ENCODE assay signal across 10 cellular contexts in the genomic region with DNA sequence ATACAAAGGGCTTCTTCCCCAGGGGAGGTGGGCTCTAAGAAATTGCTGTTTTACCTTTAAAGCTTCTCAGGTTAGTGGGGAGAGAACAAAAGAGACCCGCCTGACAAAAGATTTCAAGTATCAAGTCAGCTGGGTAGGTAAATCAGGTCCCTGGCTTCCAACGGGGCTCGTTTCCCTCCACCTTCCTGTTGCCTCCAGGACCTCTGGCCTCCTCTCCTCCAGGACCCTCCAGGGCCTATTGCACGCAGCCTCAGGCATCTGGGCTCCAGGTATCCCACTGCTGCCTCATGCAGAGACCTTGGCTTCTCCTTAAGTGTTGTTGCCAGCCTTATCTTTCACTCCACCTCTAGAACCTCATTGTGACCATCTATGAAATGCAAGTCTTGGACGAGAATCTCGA. TPM values are rescaled to one million over a fixed set of nuclear protein-coding genes. Genes with fewer than 3 reads are reported as not detected.
DNase-seq lines count a peak whose midpoint lies in the region; ATAC-seq and TF ChIP-seq lines count a peak whose summit lies in the region.
"Had no signal": no experiment of that assay in that cellular context is flagged by ENCODE, and none has a peak within 500 bp of the region (broad histone marks: within the 10 kb centered on the region; RNA-seq: fewer than 3 reads in every experiment).

No MANE protein-coding gene starts in this region.

- H3K9me3 ChIP-seq in CD4-positive, CD25-positive, alpha-beta regulatory T cell (ENCODE audit: control insufficient read depth in 2 of 2, low read length in 2 of 2): no peaks in the 10 kb centered on the region
- H3K9me3 ChIP-seq in H9 (ENCODE audit: control insufficient read depth, low read depth, low read length): no peaks in the 10 kb centered on the region
- no peaks in the 10 kb centered on the region for H3K9me3 ChIP-seq in osteoblast (ENCODE audit: low read depth, low read length)
- H3K9me3 ChIP-seq: neutrophil had no signal

- ATAC-seq in CD4-positive, CD25-positive, alpha-beta regulatory T cell (ENCODE audit: low read depth in 2 of 2): no peak
- no peak for ATAC-seq in activated naive CD8-positive, alpha-beta T cell treated with anti-CD3 and anti-CD28 coated beads, Interleukin-2, amount 10 ng/mL, durations not matched to agents 7 days and 5 days (ENCODE audit: low read depth)
- ATAC-seq in HG03108 (IDR thresholded peaks at IDR 0.05; ENCODE audit: unreplicated experiment): no peak
- ATAC-seq in stimulated activated naive B cell treated with anti-CD40 and anti-IgM and Interleukin-4, amounts not matched to agents 10 μg/mL and 1 μg/mL and 100 μg/mL, for 72 hours (replicated peaks): no peak
- ATAC-seq: HCT116 had no signal

- H2BK15ac ChIP-seq in H9 (ENCODE audit: low read depth, low read length): no peak overlapping the region

- H3K79me2 ChIP-seq in H9 (ENCODE audit: insufficient read depth, low read length) (peaks cover 4% of the 10 kb centered on the region; the same call in 1 of the 2 replicates), osteoblast (ENCODE audit: insufficient read depth, low read length) (peaks cover 74% of the 10 kb centered on the region)

- peaks cover 4% of the 10 kb centered on the region for H3K79me1 ChIP-seq in H9 (ENCODE audit: insufficient read depth, low read depth, low read length, poor library complexity, severe bottlenecking)

- DNase-seq in CD4-positive, CD25-positive, alpha-beta regulatory T cell: no peak
- DNase-seq in H9 (no peak), nephron progenitor cell (no peak), osteoblast (ENCODE audit: insufficient read length, low spot score, missing footprints) (no peak), NCI-H2196 (lab: John Stamatoyannopoulos, UW; ENCODE audit: unreplicated experiment) (no peak)
- DNase-seq in activated naive CD8-positive, alpha-beta T cell treated with anti-CD3 and anti-CD28 coated beads, Interleukin-2, amount 10 ng/mL, durations not matched to agents 7 days and 5 days: no peak
- DNase-seq in stimulated activated naive B cell treated with anti-CD40 and anti-IgM and Interleukin-4, amounts not matched to agents 10 μg/mL and 1 μg/mL and 100 μg/mL, for 72 hours: no peak

- H2AK5ac ChIP-seq in H9 (ENCODE audit: insufficient read length, low read length): no peak overlapping the region

- H2AFZ ChIP-seq in H9 (ENCODE audit: low read length) (no peak overlapping the region), osteoblast (ENCODE audit: low read length) (no peak overlapping the region)

- H3K4me3 ChIP-seq in CD4-positive, CD25-positive, alpha-beta regulatory T cell (ENCODE audit: low read depth, low read length): no peak overlapping the region
- no peak overlapping the region for H3K4me3 ChIP-seq in osteoblast (ENCODE audit: insufficient read depth, low read length)

- no peak overlapping the region for H2BK120ac ChIP-seq in H9 (ENCODE audit: low read depth, low read length, poor library complexity, severe bottlenecking)

- H3K18ac ChIP-seq in H9 (ENCODE audit: insufficient read length, low read depth, low read length): no peak overlapping the region

- no peak overlapping the region for H3K56ac ChIP-seq in H9 (ENCODE audit: insufficient read length, low read depth, low read length)

- H3K9me3 Mint-ChIP-seq in CD4-positive, CD25-positive, alpha-beta regulatory T cell: no peaks in the 10 kb centered on the region
- H3K9me3 Mint-ChIP-seq in H9 (peaks cover 6 to 13% of the 10 kb centered on the region in 2 experiments; a peak in 4 of 5 replicates), nephron progenitor cell (peaks cover 21% of the 10 kb centered on the region)
- H3K9me3 Mint-ChIP-seq in activated naive CD8-positive, alpha-beta T cell treated with anti-CD3 and anti-CD28 coated beads, Interleukin-2, amount 10 ng/mL, durations not matched to agents 7 days and 5 days: no peaks in the 10 kb centered on the region
- H3K9me3 Mint-ChIP-seq in stimulated activated naive B cell treated with anti-CD40 and anti-IgM and Interleukin-4, amounts not matched to agents 10 μg/mL and 1 μg/mL and 100 μg/mL, for 72 hours: peaks cover 0 to 1% of the 10 kb centered on the region in 2 donors

- peaks cover 27 to 77% (median 49%) of the 10 kb centered on the region in 4 donors for H3K4me1 Mint-ChIP-seq in CD4-positive, CD25-positive, alpha-beta regulatory T cell
- H3K4me1 Mint-ChIP-seq in H9 (peaks cover 30 to 38% of the 10 kb centered on the region in 2 experiments), nephron progenitor cell (peaks cover 69% of the 10 kb centered on the region)
- peaks cover 60% of the 10 kb centered on the region for H3K4me1 Mint-ChIP-seq in activated naive CD8-positive, alpha-beta T cell treated with anti-CD3 and anti-CD28 coated beads, Interleukin-2, amount 10 ng/mL, durations not matched to agents 7 days and 5 days
- peaks cover 21 to 34% of the 10 kb centered on the region in 2 donors for H3K4me1 Mint-ChIP-seq in stimulated activated naive B cell treated with anti-CD40 and anti-IgM and Interleukin-4, amounts not matched to agents 10 μg/mL and 1 μg/mL and 100 μg/mL, for 72 hours

- H3K4ac ChIP-seq in H9 (ENCODE audit: low read depth, low read length): no peak overlapping the region

- no peak overlapping the region for H2BK20ac ChIP-seq in H9 (ENCODE audit: low read depth, low read length, poor library complexity, severe bottlenecking)

- H2BK5ac ChIP-seq in H9 (ENCODE audit: insufficient read length, low read length): no peak overlapping the region

- H3K9ac ChIP-seq in H9 (ENCODE audit: extremely low read depth, insufficient read length, low read length): no peak overlapping the region

- H2BK12ac ChIP-seq in H9 (ENCODE audit: insufficient read length, low read depth, low read length): no peak overlapping the region

- no peak overlapping the region for H3K14ac ChIP-seq in H9 (ENCODE audit: insufficient read depth, low read length)

- peak overlapping the region; percentile 65 to 81 (median 66) for H3K27ac Mint-ChIP-seq in CD4-positive, CD25-positive, alpha-beta regulatory T cell
- H3K27ac Mint-ChIP-seq in H9 (no peak overlapping the region), nephron progenitor cell (peak overlapping the region; percentile 64)
- peak overlapping the region; percentile 59 for H3K27ac Mint-ChIP-seq in activated naive CD8-positive, alpha-beta T cell treated with anti-CD3 and anti-CD28 coated beads, Interleukin-2, amount 10 ng/mL, durations not matched to agents 7 days and 5 days
- no peak overlapping the region for H3K27ac Mint-ChIP-seq in stimulated activated naive B cell treated with anti-CD40 and anti-IgM and Interleukin-4, amounts not matched to agents 10 μg/mL and 1 μg/mL and 100 μg/mL, for 72 hours

- H3K4me3 Mint-ChIP-seq in CD4-positive, CD25-positive, alpha-beta regulatory T cell: peak overlapping the region; percentile 52 to 92 (median 72)
- H3K4me3 Mint-ChIP-seq in H9 (peak overlapping the region in 1 of 2 experiments; percentile 82; a peak in 4 of 5 replicates), nephron progenitor cell (peak overlapping the region; percentile 93)
- H3K4me3 Mint-ChIP-seq in activated naive CD8-positive, alpha-beta T cell treated with anti-CD3 and anti-CD28 coated beads, Interleukin-2, amount 10 ng/mL, durations not matched to agents 7 days and 5 days: peak overlapping the region; percentile 82
- no peak overlapping the region for H3K4me3 Mint-ChIP-seq in stimulated activated naive B cell treated with anti-CD40 and anti-IgM and Interleukin-4, amounts not matched to agents 10 μg/mL and 1 μg/mL and 100 μg/mL, for 72 hours

- TF ChIP-seq CTCF in H9 (conservative IDR thresholded peaks at IDR 0.05) (no peak), nephron progenitor cell (IDR thresholded peaks at IDR 0.05) (no peak), osteoblast (IDR thresholded peaks at IDR 0.05; ENCODE audit: extremely low read depth, low read depth, low read length) (no peak)

- WGBS in H9 (ENCODE audit: extremely low coverage, insufficient read length, low lambda C conversion rate): no CpG with 5 or more reads among the region's 6 CpGs

- H3K23ac ChIP-seq in H9 (ENCODE audit: insufficient read length, low read depth, low read length): no peak overlapping the region

- H3K27ac ChIP-seq in CD4-positive, CD25-positive, alpha-beta regulatory T cell (ENCODE audit: insufficient read depth, low read length, poor library complexity, severe bottlenecking): no peak overlapping the region
- H3K27ac ChIP-seq in H9 (ENCODE audit: insufficient read length, low read depth, low read length) (no peak overlapping the region), osteoblast (ENCODE audit: low read depth, low read length) (no peak overlapping the region)
- H3K27ac ChIP-seq: neutrophil had no signal

- POLR2A ChIA-PET in activated naive CD8-positive, alpha-beta T cell treated with anti-CD3 and anti-CD28 coated beads, Interleukin-2, amount 10 ng/mL, durations not matched to agents 7 days and 5 days (lab: Charles Lee): no interaction called here

- peaks cover 31% of the 10 kb centered on the region for H3K4me1 ChIP-seq in CD4-positive, CD25-positive, alpha-beta regulatory T cell (ENCODE audit: control insufficient read depth, insufficient read depth, low read length, poor library complexity, severe bottlenecking)
- H3K4me1 ChIP-seq in H9 (ENCODE audit: insufficient read depth, low read length) (peaks cover 13% of the 10 kb centered on the region), osteoblast (ENCODE audit: insufficient read depth, low read length) (peaks cover 23% of the 10 kb centered on the region)

- peaks cover 11% of the 10 kb centered on the region for H3K23me2 ChIP-seq in H9 (ENCODE audit: insufficient read length, low read depth, low read length, poor library complexity, severe bottlenecking)

- no peak overlapping the region for H4K8ac ChIP-seq in H9 (replicated peaks; ENCODE audit: insufficient read length, low read depth, low read length)

- H4K20me1 ChIP-seq in H9 (ENCODE audit: control insufficient read depth, insufficient read depth, insufficient read length): no peaks in the 10 kb centered on the region
- H4K20me1 ChIP-seq in osteoblast (ENCODE audit: insufficient read depth, low read length): peaks cover 39% of the 10 kb centered on the region

- H3K4me2 ChIP-seq in H9 (ENCODE audit: insufficient read depth, insufficient read length, low read length) (peak overlapping the region; percentile 46), osteoblast (ENCODE audit: insufficient read depth, low read length) (no peak overlapping the region)

- H3K27me3 Mint-ChIP-seq in CD4-positive, CD25-positive, alpha-beta regulatory T cell: peaks cover 14% of the 10 kb centered on the region
- H3K27me3 Mint-ChIP-seq in H9 (ENCODE audit: low read depth) (peaks cover 17% of the 10 kb centered on the region), nephron progenitor cell (ENCODE audit: low read depth, poor library complexity) (peaks cover 15% of the 10 kb centered on the region)
- peaks cover 8% of the 10 kb centered on the region for H3K27me3 Mint-ChIP-seq in activated naive CD8-positive, alpha-beta T cell treated with anti-CD3 and anti-CD28 coated beads, Interleukin-2, amount 10 ng/mL, durations not matched to agents 7 days and 5 days
- H3K27me3 Mint-ChIP-seq in stimulated activated naive B cell treated with anti-CD40 and anti-IgM and Interleukin-4, amounts not matched to agents 10 μg/mL and 1 μg/mL and 100 μg/mL, for 72 hours: peaks cover 0 to 18% of the 10 kb centered on the region in 2 donors

- no peak overlapping the region for H4K91ac ChIP-seq in H9 (ENCODE audit: insufficient read length, low read depth, low read length)

- H3T11ph ChIP-seq in H9 (ENCODE audit: low read length): no peak overlapping the region

- H4K5ac ChIP-seq in H9 (ENCODE audit: insufficient read length, low read depth, low read length): no peak overlapping the region

- no peaks in the 10 kb centered on the region for H3K36me3 ChIP-seq in CD4-positive, CD25-positive, alpha-beta regulatory T cell (ENCODE audit: control insufficient read depth, insufficient read depth, low read length)
- no peaks in the 10 kb centered on the region for H3K36me3 ChIP-seq in osteoblast (ENCODE audit: insufficient read depth, low read length)
- H3K36me3 ChIP-seq: neutrophil had no signal

- no peaks in the 10 kb centered on the region for H3K27me3 ChIP-seq in CD4-positive, CD25-positive, alpha-beta regulatory T cell (ENCODE audit: control insufficient read depth, insufficient read depth, low read length)
- H3K27me3 ChIP-seq in H9 (ENCODE audit: insufficient read depth, low read length) (peaks cover 9% of the 10 kb centered on the region; the same call in 1 of the 2 replicates), osteoblast (ENCODE audit: insufficient read depth, low read length) (no peaks in the 10 kb centered on the region)

- peaks cover 14% of the 10 kb centered on the region for H3K36me3 Mint-ChIP-seq in CD4-positive, CD25-positive, alpha-beta regulatory T cell
- H3K36me3 Mint-ChIP-seq in H9 (ENCODE audit: insufficient read depth in 1 of 3, low read depth in 3 of 3) (peaks cover 17 to 48% (median 20%) of the 10 kb centered on the region in 3 experiments; a peak in 6 of 7 replicates), nephron progenitor cell (ENCODE audit: low read depth) (peaks cover 72% of the 10 kb centered on the region)
- H3K36me3 Mint-ChIP-seq in activated naive CD8-positive, alpha-beta T cell treated with anti-CD3 and anti-CD28 coated beads, Interleukin-2, amount 10 ng/mL, durations not matched to agents 7 days and 5 days: peaks cover 36% of the 10 kb centered on the region
- H3K36me3 Mint-ChIP-seq in stimulated activated naive B cell treated with anti-CD40 and anti-IgM and Interleukin-4, amounts not matched to agents 10 μg/mL and 1 μg/mL and 100 μg/mL, for 72 hours: peaks cover 6 to 8% of the 10 kb centered on the region in 2 donors

RNA-seq across cellular contexts. Expression of a gene that starts 2.9 kb away (rescaled TPM):
- 20.2 TPM for total RNA-seq in CD4-positive, CD25-positive, alpha-beta regulatory T cell
- 10 to 100 TPM; 21.2 to 35.1 (median 30.5) TPM for polyA plus RNA-seq in CD4-positive, CD25-positive, alpha-beta regulatory T cell
- total RNA-seq in H9 (2021) (57.1 and 58.0 TPM in 2 replicates), osteoblast (53.0 and 112 TPM in 2 replicates)
- total RNA-seq in activated naive CD8-positive, alpha-beta T cell treated with anti-CD3 and anti-CD28 coated beads, Interleukin-2, amount 10 ng/mL, durations not matched to agents 7 days and 5 days: 10 to 100 TPM; 67.0 to 69.4 TPM

Comparison
In these comparisons a context has a peak if more than half of its experiments do, and no peak if none do; other contexts are left out.
1. H3K27ac Mint-ChIP-seq: peak in CD4-positive, CD25-positive, alpha-beta regulatory T cell (3 of 3), activated naive CD8-positive, alpha-beta T cell treated with anti-CD3 and anti-CD28 coated beads, Interleukin-2, amount 10 ng/mL, durations not matched to agents 7 days and 5 days (single experiment) and nephron progenitor cell (single experiment); none in H9 (0 of 3) and stimulated activated naive B cell treated with anti-CD40 and anti-IgM and Interleukin-4, amounts not matched to agents 10 μg/mL and 1 μg/mL and 100 μg/mL, for 72 hours (single experiment).
2. H3K4me3 Mint-ChIP-seq: peak in CD4-positive, CD25-positive, alpha-beta regulatory T cell (4 of 4), activated naive CD8-positive, alpha-beta T cell treated with anti-CD3 and anti-CD28 coated beads, Interleukin-2, amount 10 ng/mL, durations not matched to agents 7 days and 5 days (single experiment) and nephron progenitor cell (single experiment); none in stimulated activated naive B cell treated with anti-CD40 and anti-IgM and Interleukin-4, amounts not matched to agents 10 μg/mL and 1 μg/mL and 100 μg/mL, for 72 hours (0 of 2).